ENCODE assay signal across 2 cellular contexts in genomic region chr1:39481289-39481688, GRCh38.
TF ChIP-seq lines count a peak whose summit lies in the region.

No MANE protein-coding gene starts in this region.

TF ChIP-seq in HepG2, 621 proteins besides CTCF, POLR2A, EP300 and RAD21:
- no peak for TF ChIP-seq ZFP36L2 (CRISPR knock-in tag; IDR thresholded peaks at IDR 0.05)
- TF ChIP-seq ZNF839 (CRISPR knock-in tag; IDR thresholded peaks at IDR 0.05; ENCODE audit: borderline replicate concordance), result no peak
- no peak for TF ChIP-seq CEBPZ (IDR thresholded peaks at IDR 0.05; ENCODE audit: low read length)
- no peak for TF ChIP-seq ZFP1 (CRISPR knock-in tag; IDR thresholded peaks at IDR 0.05)
- TF ChIP-seq SRY (CRISPR knock-in tag; IDR thresholded peaks at IDR 0.05), result no peak
- no peak for TF ChIP-seq THYN1 (CRISPR knock-in tag; IDR thresholded peaks at IDR 0.05; ENCODE audit: borderline replicate concordance, low read depth)
- TF ChIP-seq JUN (CRISPR knock-in tag; IDR thresholded peaks at IDR 0.05), result no peak
- no peak for TF ChIP-seq ZNF563 (CRISPR knock-in tag; IDR thresholded peaks at IDR 0.05)

TF ChIP-seq in GM23338, 12 proteins besides CTCF, POLR2A, EP300 and RAD21:
- TF ChIP-seq ZNF462 (CRISPR knock-in tag; IDR thresholded peaks at IDR 0.05), result no peak
- no peak for TF ChIP-seq ZNF114 (CRISPR knock-in tag; IDR thresholded peaks at IDR 0.05)
- TF ChIP-seq EZH2phosphoT487 (IDR thresholded peaks at IDR 0.05; ENCODE audit: unreplicated experiment), result no peak
- TF ChIP-seq JUNB (IDR thresholded peaks at IDR 0.05; ENCODE audit: unreplicated experiment), result no peak
- TF ChIP-seq CREB1 (CRISPR knock-in tag; IDR thresholded peaks at IDR 0.05; ENCODE audit: low read depth), result no peak
- no peak for TF ChIP-seq NANOG (IDR thresholded peaks at IDR 0.05; ENCODE audit: borderline replicate concordance)
- TF ChIP-seq ZNF331 (CRISPR knock-in tag; IDR thresholded peaks at IDR 0.05; ENCODE audit: low read depth), result no peak
- no peak for TF ChIP-seq POLR2AphosphoS5 (IDR thresholded peaks at IDR 0.05; ENCODE audit: low read depth)
- no peak for TF ChIP-seq REST (IDR thresholded peaks at IDR 0.05; ENCODE audit: unreplicated experiment)
- TF ChIP-seq, protein P1, sequence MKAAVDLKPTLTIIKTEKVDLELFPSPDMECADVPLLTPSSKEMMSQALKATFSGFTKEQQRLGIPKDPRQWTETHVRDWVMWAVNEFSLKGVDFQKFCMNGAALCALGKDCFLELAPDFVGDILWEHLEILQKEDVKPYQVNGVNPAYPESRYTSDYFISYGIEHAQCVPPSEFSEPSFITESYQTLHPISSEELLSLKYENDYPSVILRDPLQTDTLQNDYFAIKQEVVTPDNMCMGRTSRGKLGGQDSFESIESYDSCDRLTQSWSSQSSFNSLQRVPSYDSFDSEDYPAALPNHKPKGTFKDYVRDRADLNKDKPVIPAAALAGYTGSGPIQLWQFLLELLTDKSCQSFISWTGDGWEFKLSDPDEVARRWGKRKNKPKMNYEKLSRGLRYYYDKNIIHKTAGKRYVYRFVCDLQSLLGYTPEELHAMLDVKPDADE (IDR thresholded peaks at IDR 0.05), result no peak
- no peak for TF ChIP-seq EZH2 (IDR thresholded peaks at IDR 0.05; ENCODE audit: low read depth, unreplicated experiment)
- no peak for TF ChIP-seq STAT1 (IDR thresholded peaks at IDR 0.05; ENCODE audit: unreplicated experiment)
